In genomic region chr6:16153451-16153850, GRCh38 we compare ENCODE assay signal across 29 cellular contexts.
"Had no signal": no experiment of that assay in that cellular context is flagged by ENCODE, and none has a peak within 500 bp of the region (broad histone marks: within the 10 kb centered on the region; RNA-seq: fewer than 3 reads in every experiment).

No MANE protein-coding gene starts in this region.

- H3K27ac Mint-ChIP-seq: activated CD4-positive, alpha-beta memory T cell treated with anti-CD3 and anti-CD28 coated beads, Interleukin-2, amount 10 ng/mL, durations not matched to agents 7 days and 5 days; activated CD4-positive, alpha-beta T cell treated with anti-CD3 and anti-CD28 coated beads, Interleukin-2, amount 10 ng/mL, durations not matched to agents 7 days and 5 days; activated naive CD4-positive, alpha-beta T cell treated with anti-CD3 and anti-CD28 coated beads, Interleukin-2, amount 10 ng/mL, durations not matched to agents 7 days and 5 days; stimulated activated memory B cell treated with anti-CD40 and anti-IgM and Interleukin-4, amounts not matched to agents 10 μg/mL and 1 μg/mL and 100 μg/mL, for 72 hours; stimulated activated naive CD8-positive, alpha-beta T cell treated with anti-CD3 and anti-CD28 coated beads, Interleukin-15, amount 100 ng/mL, for 72 hours; WTC11 had no signal

- H3K4me1 Mint-ChIP-seq: activated CD4-positive, alpha-beta memory T cell treated with anti-CD3 and anti-CD28 coated beads, Interleukin-2, amount 10 ng/mL, durations not matched to agents 7 days and 5 days; activated CD4-positive, alpha-beta T cell treated with anti-CD3 and anti-CD28 coated beads, Interleukin-2, amount 10 ng/mL, durations not matched to agents 7 days and 5 days; activated naive CD4-positive, alpha-beta T cell treated with anti-CD3 and anti-CD28 coated beads, Interleukin-2, amount 10 ng/mL, durations not matched to agents 7 days and 5 days; stimulated activated memory B cell treated with anti-CD40 and anti-IgM and Interleukin-4, amounts not matched to agents 10 μg/mL and 1 μg/mL and 100 μg/mL, for 72 hours; stimulated activated naive CD8-positive, alpha-beta T cell treated with anti-CD3 and anti-CD28 coated beads, Interleukin-15, amount 100 ng/mL, for 72 hours had no signal

- H3K9me3 Mint-ChIP-seq: central memory CD8-positive, alpha-beta T cell; natural killer cell had no signal

- H3K9me3 ChIP-seq: breast epithelium, gastroesophageal sphincter, heart left ventricle, psoas muscle, sigmoid colon, suprapubic skin, tibial artery had no signal

- H3K4me1 ChIP-seq: breast epithelium had no signal

- H3K27ac ChIP-seq: gastroesophageal sphincter, ovary, sigmoid colon, tibial artery had no signal

- H3K36me3 ChIP-seq: breast epithelium, ovary had no signal

- DNase-seq: activated CD4-positive, alpha-beta memory T cell treated with anti-CD3 and anti-CD28 coated beads, Interleukin-2, amount 10 ng/mL, durations not matched to agents 7 days and 5 days; activated CD4-positive, alpha-beta T cell treated with anti-CD3 and anti-CD28 coated beads for 1 hour; activated CD4-positive, alpha-beta T cell treated with anti-CD3 and anti-CD28 coated beads, Interleukin-2, amount 10 ng/mL, durations not matched to agents 7 days and 5 days; activated CD8-positive, alpha-beta memory T cell treated with anti-CD3 and anti-CD28 coated beads, Interleukin-2, amount 50 U/mL, for 48 hours; activated gamma-delta T cell; activated naive CD4-positive, alpha-beta T cell treated with anti-CD3 and anti-CD28 coated beads, Interleukin-2, amount 10 ng/mL, durations not matched to agents 7 days and 5 days; activated T-cell treated with anti-CD3 and anti-CD28 coated beads, Interleukin-2, amount 50 U/mL, for 24 hours; amniotic stem cell; dermis blood vessel endothelial cell; effector CD8-positive, alpha-beta T cell; heart left ventricle; natural killer cell; ovary; psoas muscle; sigmoid colon; small intestine; stimulated activated CD4-positive, alpha-beta T cell treated with anti-CD3 and anti-CD28 coated beads, Interleukin-1b, Interleukin-23, amount 100 ng/mL, for 48 hours; stimulated activated CD4-positive, alpha-beta T cell treated with anti-CD3 and anti-CD28 coated beads, Interleukin-4, amount 100 ng/mL, for 4 hours; stimulated activated CD8-positive, alpha-beta memory T cell treated with anti-CD3 and anti-CD28 coated beads, Interleukin-4, amount 100 ng/mL, for 48 hours; stimulated activated naive CD8-positive, alpha-beta T cell treated with anti-CD3 and anti-CD28 coated beads, Interleukin-15, amount 100 ng/mL, for 72 hours; T-helper 2 cell; tibial artery had no signal

- H3K27me3 Mint-ChIP-seq: activated CD4-positive, alpha-beta memory T cell treated with anti-CD3 and anti-CD28 coated beads, Interleukin-2, amount 10 ng/mL, durations not matched to agents 7 days and 5 days; activated CD4-positive, alpha-beta T cell treated with anti-CD3 and anti-CD28 coated beads, Interleukin-2, amount 10 ng/mL, durations not matched to agents 7 days and 5 days; activated naive CD4-positive, alpha-beta T cell treated with anti-CD3 and anti-CD28 coated beads, Interleukin-2, amount 10 ng/mL, durations not matched to agents 7 days and 5 days; activated T-cell treated with anti-CD3 and anti-CD28 coated beads, Interleukin-2, amount 50 U/mL, for 24 hours; central memory CD8-positive, alpha-beta T cell; memory B cell; stimulated activated memory B cell treated with anti-CD40 and anti-IgM and Interleukin-4, amounts not matched to agents 10 μg/mL and 1 μg/mL and 100 μg/mL, for 72 hours; stimulated activated naive CD8-positive, alpha-beta T cell treated with anti-CD3 and anti-CD28 coated beads, Interleukin-15, amount 100 ng/mL, for 72 hours had no signal

- H3K4me3 ChIP-seq: breast epithelium, gastroesophageal sphincter, heart left ventricle, ovary, psoas muscle, sigmoid colon, suprapubic skin, tibial artery had no signal

- H3K4me3 Mint-ChIP-seq: activated CD4-positive, alpha-beta memory T cell treated with anti-CD3 and anti-CD28 coated beads, Interleukin-2, amount 10 ng/mL, durations not matched to agents 7 days and 5 days; activated CD4-positive, alpha-beta T cell treated with anti-CD3 and anti-CD28 coated beads, Interleukin-2, amount 10 ng/mL, durations not matched to agents 7 days and 5 days; activated naive CD4-positive, alpha-beta T cell treated with anti-CD3 and anti-CD28 coated beads, Interleukin-2, amount 10 ng/mL, durations not matched to agents 7 days and 5 days; activated T-cell treated with anti-CD3 and anti-CD28 coated beads, Interleukin-2, amount 50 U/mL, for 24 hours; central memory CD8-positive, alpha-beta T cell; memory B cell; natural killer cell; stimulated activated memory B cell treated with anti-CD40 and anti-IgM and Interleukin-4, amounts not matched to agents 10 μg/mL and 1 μg/mL and 100 μg/mL, for 72 hours; stimulated activated naive CD8-positive, alpha-beta T cell treated with anti-CD3 and anti-CD28 coated beads, Interleukin-15, amount 100 ng/mL, for 72 hours; WTC11 had no signal

- H3K27me3 ChIP-seq: breast epithelium, gastroesophageal sphincter, heart left ventricle, ovary, sigmoid colon, suprapubic skin, tibial artery had no signal

- ATAC-seq: gastroesophageal sphincter; natural killer cell; psoas muscle; stimulated activated memory B cell treated with anti-CD40 and anti-IgM and Interleukin-4, amounts not matched to agents 10 μg/mL and 1 μg/mL and 100 μg/mL, for 72 hours; stimulated activated naive CD8-positive, alpha-beta T cell treated with anti-CD3 and anti-CD28 coated beads, Interleukin-15, amount 100 ng/mL, for 72 hours; WTC11 had no signal
